ENCODE assay signal across 15 cellular contexts in genomic region chr6:33599413-33599911, GRCh38. TPM values are rescaled to one million over a fixed set of nuclear protein-coding genes. Genes with fewer than 3 reads are reported as not detected.
DNase-seq lines count a peak whose midpoint lies in the region; ATAC-seq, FAIRE-seq and TF ChIP-seq lines count a peak whose summit lies in the region.
"Had no signal": no experiment of that assay in that cellular context is flagged by ENCODE, and none has a peak within 500 bp of the region (broad histone marks: within the 10 kb centered on the region; RNA-seq: fewer than 3 reads in every experiment).

No MANE protein-coding gene starts in this region.

- FAIRE-seq in astrocyte (lab: Jason Lieb, UNC): no peak

- H3K36me3 Mint-ChIP-seq in astrocyte (ENCODE audit: low read depth, unreplicated experiment) (no peaks in the 10 kb centered on the region), immature natural killer cell (no peaks in the 10 kb centered on the region)
- H3K36me3 Mint-ChIP-seq: T-cell had no signal

- no peak overlapping the region for H3K4me2 ChIP-seq in IMR-90 (ENCODE audit: low read depth, low read length)
- no peak overlapping the region for H3K4me2 ChIP-seq in astrocyte (ENCODE audit: low read length)

- H3K4me1 Mint-ChIP-seq in astrocyte (ENCODE audit: low read depth, unreplicated experiment) (peaks cover 8% of the 10 kb centered on the region), immature natural killer cell (peaks cover 10 to 23% of the 10 kb centered on the region in 2 donors)

- dilution Hi-C loops in IMR-90 (cut with HindIII; ENCODE audit: low sequenced_read_pairs, unreplicated experiment): no loop called here

- H3K9me3 ChIP-seq in IMR-90 (ENCODE audit: control insufficient read depth, insufficient read depth, low read length) (no peaks in the 10 kb centered on the region), astrocyte (ENCODE audit: insufficient read depth, low read depth, low read length) (no peaks in the 10 kb centered on the region)
- H3K9me3 ChIP-seq: sigmoid colon had no signal

- H3K27me3 Mint-ChIP-seq in astrocyte (ENCODE audit: low read depth, unreplicated experiment): no peaks in the 10 kb centered on the region
- H3K27me3 Mint-ChIP-seq in immature natural killer cell (ENCODE audit: low read depth in 3 of 3): peaks cover 2 to 12% (median 4%) of the 10 kb centered on the region in 3 donors
- H3K27me3 Mint-ChIP-seq: activated CD8-positive, alpha-beta T cell treated with anti-CD3 and anti-CD28 coated beads for 36 hours; activated naive CD8-positive, alpha-beta T cell treated with anti-CD3 and anti-CD28 coated beads, Interleukin-2, amount 50 U/mL, for 24 hours had no signal

- peak overlapping the region; percentile 3 for H2AK9ac ChIP-seq in IMR-90 (replicated peaks; ENCODE audit: low read depth, low read length, poor library complexity)

- H3K23ac ChIP-seq in IMR-90 (ENCODE audit: low read depth, low read length): no peak overlapping the region; the same call in 1 of the 2 replicates

- H4K5ac ChIP-seq in IMR-90 (ENCODE audit: low read depth, low read length): no peak overlapping the region

- in situ Hi-C loops in ACHN (cut with HindIII; ENCODE audit: low pct_ligation_motif_present, low pct_unique_long_range_greater_than_20kb, low sequenced_read_pairs): no loop called here
- in situ Hi-C loops in IMR-90 (cut with MboI; ENCODE audit: low sequenced_read_pairs): no loop called here

- no peak for TF ChIP-seq RAD21 in IMR-90 (IDR thresholded peaks at IDR 0.05; ENCODE audit: low read length)

- no peak overlapping the region for H3K27ac ChIP-seq in IMR-90 (ENCODE audit: insufficient read depth, low read length)
- no peak overlapping the region for H3K27ac ChIP-seq in astrocyte (ENCODE audit: low read depth, low read length)
- H3K27ac ChIP-seq in dorsolateral prefrontal cortex: no peak overlapping the region
- H3K27ac ChIP-seq: sigmoid colon had no signal

- 62% methylated on average over 5 of the region's 9 CpGs; no CpG with 5 or more reads in 1 of the 2 experiments for WGBS in IMR-90 (ENCODE audit: extremely low coverage in 2 of 2, insufficient read length in 1 of 2), 2 experiments

- H3K27ac Mint-ChIP-seq in astrocyte (ENCODE audit: unreplicated experiment) (no peak overlapping the region), immature natural killer cell (no peak overlapping the region)
- H3K27ac Mint-ChIP-seq: activated CD8-positive, alpha-beta T cell treated with anti-CD3 and anti-CD28 coated beads for 36 hours; activated naive CD8-positive, alpha-beta T cell treated with anti-CD3 and anti-CD28 coated beads, Interleukin-2, amount 50 U/mL, for 24 hours; T-cell had no signal

- H3K18ac ChIP-seq in IMR-90 (ENCODE audit: low read depth, low read length): no peak overlapping the region

- no peak overlapping the region for H2AK5ac ChIP-seq in IMR-90 (ENCODE audit: low read depth, low read length)

- CTCF ChIA-PET in IMR-90 (lab: Yijun Ruan, JAX): interaction anchor here (1.0 to 1.5 kb wide), 2 partner anchors 8 to 9 kb away, joined by 3 read pairs; no protein-coding TSS in a partner anchor

- BruUV-seq in IMR-90 (replicated peaks; lab: Mats Ljungman, UMichigan): no TSS peak

- H2BK120ac ChIP-seq in IMR-90 (ENCODE audit: low read depth, low read length): no peak overlapping the region

- H2BK15ac ChIP-seq in IMR-90 (ENCODE audit: low read depth, low read length): no peak overlapping the region

- no peak for TF ChIP-seq POLR2A in IMR-90 (IDR thresholded peaks at IDR 0.05; ENCODE audit: low read depth, low read length)

- no peaks in the 10 kb centered on the region for H3K36me3 ChIP-seq in IMR-90 (ENCODE audit: control insufficient read depth, insufficient read depth, low read length)
- H3K36me3 ChIP-seq in astrocyte (ENCODE audit: insufficient read depth, low read length): no peaks in the 10 kb centered on the region
- H3K36me3 ChIP-seq: BE2C, heart right ventricle, sigmoid colon had no signal

- no peak overlapping the region for H2BK5ac ChIP-seq in IMR-90 (ENCODE audit: low read depth, low read length, poor library complexity, severe bottlenecking)

- H3K9ac ChIP-seq in IMR-90 (ENCODE audit: low read depth, low read length) (no peak overlapping the region), astrocyte (ENCODE audit: low read length) (no peak overlapping the region)

- intact Hi-C loops in IMR-90 (cut with micrococcal nuclease) (no loop called here), left colon (cut with DNase I, micrococcal nuclease) (no loop called here), dorsolateral prefrontal cortex (cut with DNase I) (no loop called here)

- H3K4me3 ChIP-seq in IMR-90 (ENCODE audit: insufficient read depth, low read depth, low read length) (no peak overlapping the region), astrocyte (ENCODE audit: insufficient read depth, low read depth, low read length) (no peak overlapping the region), dorsolateral prefrontal cortex (no peak overlapping the region)
- H3K4me3 ChIP-seq: heart right ventricle, sigmoid colon had no signal

- TF ChIP-seq CTCF in IMR-90 (conservative IDR thresholded peaks at IDR 0.05; ENCODE audit: low read depth, low read length) (no peak), astrocyte (IDR thresholded peaks at IDR 0.05; ENCODE audit: insufficient read depth, low read depth, low read length) (no peak), dorsolateral prefrontal cortex (IDR thresholded peaks at IDR 0.05 in 54 of 56, conservative IDR thresholded peaks at IDR 0.05 in 2 of 56; ENCODE audit: low read depth in 1 of 56, partially characterized antibody in 56 of 56) (no peak)

- ATAC-seq in IMR-90 (ENCODE audit: low read depth) (peak; percentile 62), left colon (peak; percentile 57)
- ATAC-seq: activated CD8-positive, alpha-beta T cell treated with anti-CD3 and anti-CD28 coated beads for 36 hours; activated naive CD8-positive, alpha-beta T cell treated with anti-CD3 and anti-CD28 coated beads, Interleukin-2, amount 50 U/mL, for 24 hours had no signal

- peaks cover 3% of the 10 kb centered on the region; the same call in 1 of the 2 replicates for H3K4me1 ChIP-seq in IMR-90 (ENCODE audit: control insufficient read depth, insufficient read depth, low read length)
- H3K4me1 ChIP-seq in astrocyte (ENCODE audit: insufficient read depth, low read length): no peaks in the 10 kb centered on the region
- H3K4me1 ChIP-seq: BE2C, sigmoid colon had no signal

- H3K14ac ChIP-seq in IMR-90 (replicated peaks; ENCODE audit: low read depth, low read length): no peak overlapping the region

- no peak overlapping the region for H3K4ac ChIP-seq in IMR-90 (ENCODE audit: low read depth, low read length)

- H4K91ac ChIP-seq in IMR-90 (ENCODE audit: insufficient read depth, low read depth, low read length): no peak overlapping the region

- H3K4me3 Mint-ChIP-seq in astrocyte (ENCODE audit: unreplicated experiment): no peak overlapping the region
- no peak overlapping the region for H3K4me3 Mint-ChIP-seq in immature natural killer cell
- H3K4me3 Mint-ChIP-seq: activated CD8-positive, alpha-beta T cell treated with anti-CD3 and anti-CD28 coated beads for 36 hours; activated naive CD8-positive, alpha-beta T cell treated with anti-CD3 and anti-CD28 coated beads, Interleukin-2, amount 50 U/mL, for 24 hours had no signal

- no peaks in the 10 kb centered on the region for H3K27me3 ChIP-seq in IMR-90 (ENCODE audit: control insufficient read depth, insufficient read depth, low read length)
- no peaks in the 10 kb centered on the region for H3K27me3 ChIP-seq in astrocyte (ENCODE audit: insufficient read depth, low read length)
- H3K27me3 ChIP-seq in dorsolateral prefrontal cortex: no peaks in the 10 kb centered on the region
- H3K27me3 ChIP-seq: BE2C, heart right ventricle, sigmoid colon had no signal

- peak overlapping the region; percentile 61 for H2AFZ ChIP-seq in IMR-90 (replicated peaks; ENCODE audit: low read length, poor library complexity)
- H2AFZ ChIP-seq in astrocyte (ENCODE audit: low read depth, low read length): peak overlapping the region; percentile 39

- H3K79me2 ChIP-seq in astrocyte (ENCODE audit: insufficient read depth, low read length): no peaks in the 10 kb centered on the region

- no peaks in the 10 kb centered on the region for H3K79me1 ChIP-seq in IMR-90 (ENCODE audit: low read depth in 1 of 2, low read length in 2 of 2)

- H4K20me1 ChIP-seq in IMR-90 (ENCODE audit: insufficient read depth, low read length): no peaks in the 10 kb centered on the region
- no peaks in the 10 kb centered on the region for H4K20me1 ChIP-seq in astrocyte (ENCODE audit: insufficient read depth, low read length)

- DNase-seq in ACHN: peak; percentile 95
- DNase-seq in IMR-90: peak; percentile 40
- DNase-seq in astrocyte (ENCODE audit: low read depth): no peak
- DNase-seq in left colon: peak in 1 of 2 donors; percentile 35
- no peak for DNase-seq in GDM1 (lab: John Stamatoyannopoulos, UW)
- no peak for DNase-seq in islet precursor cell
- DNase-seq in immature natural killer cell: no peak
- no peak for DNase-seq in dorsolateral prefrontal cortex
- DNase-seq: activated CD8-positive, alpha-beta T cell treated with anti-CD3 and anti-CD28 coated beads for 36 hours; activated naive CD8-positive, alpha-beta T cell treated with anti-CD3 and anti-CD28 coated beads, Interleukin-2, amount 50 U/mL, for 24 hours; BE2C; heart right ventricle; MM.1S; sigmoid colon had no signal

- H3K9me3 Mint-ChIP-seq in astrocyte (ENCODE audit: unreplicated experiment) (peaks cover 5% of the 10 kb centered on the region), immature natural killer cell (no peaks in the 10 kb centered on the region)
- H3K9me3 Mint-ChIP-seq: activated CD8-positive, alpha-beta T cell treated with anti-CD3 and anti-CD28 coated beads for 36 hours; activated naive CD8-positive, alpha-beta T cell treated with anti-CD3 and anti-CD28 coated beads, Interleukin-2, amount 50 U/mL, for 24 hours; T-cell had no signal

- POLR2A ChIA-PET in IMR-90 (lab: Charles Lee; ENCODE audit: unreplicated experiment): no interaction called here

- H4K8ac ChIP-seq in IMR-90 (ENCODE audit: low read depth in 2 of 2, low read length in 2 of 2): no peak overlapping the region

- H3K9me1 ChIP-seq in IMR-90 (ENCODE audit: insufficient read depth, low read length): peaks cover 5% of the 10 kb centered on the region

- no peak overlapping the region for H3K56ac ChIP-seq in IMR-90 (ENCODE audit: extremely low read depth, insufficient read depth, low read length)

- no peak overlapping the region for H2BK20ac ChIP-seq in IMR-90 (ENCODE audit: low read depth, low read length)

RNA-seq across cellular contexts. Expression of gene BAK1, which starts 19.4 kb away (rescaled TPM):
- total RNA-seq in IMR-90 (2012; rRNA removed) (12.0 and 12.5 TPM in 2 replicates), astrocyte (49.4 and 54.8 TPM in 2 replicates), left colon (10 to 100 TPM; 85.6 to 93.5 TPM), dorsolateral prefrontal cortex (10 to 100 TPM in 82 of 120 experiments, 1 to 10 TPM in 38; 6.4 to 17.0 (median 10.8) TPM)
- polyA plus RNA-seq in IMR-90 (2012; rRNA removed) (18.2 and 19.0 TPM in 2 replicates), immature natural killer cell (10 to 100 TPM; 26.6 to 46.6 (median 32.4) TPM)
- polyA plus RNA-seq in IMR-90 (2012; cell fraction: cytosol; rRNA removed): 10.5 and 18.3 TPM in 2 replicates
- 14.4 and 24.2 TPM in 2 replicates for polyA plus RNA-seq in IMR-90 (2012; cell fraction: nucleus; rRNA removed; ENCODE audit: low replicate concordance)

RNA-seq across cellular contexts. Expression of gene ITPR3, which starts 21.7 kb away (rescaled TPM):
- total RNA-seq in IMR-90 (2012; rRNA removed) (1.6 and 1.7 TPM in 2 replicates), astrocyte (17.7 and 21.3 TPM in 2 replicates), left colon (100 to 1,000 TPM; 106 to 108 TPM), dorsolateral prefrontal cortex (10 to 100 TPM in 1 of 120 experiments, 1 to 10 TPM in 119; 1.3 to 10.9 (median 3.8) TPM)
- polyA plus RNA-seq in IMR-90 (2012; rRNA removed) (3.7 and 4.1 TPM in 2 replicates), immature natural killer cell (1 to 10 TPM in 2 of 3 donors, under 1 TPM in 1; 0.02 to 7.2 (median 1.1) TPM)
- 1.3 and 3.6 TPM in 2 replicates for polyA plus RNA-seq in IMR-90 (2012; cell fraction: cytosol; rRNA removed)
- 20.9 and 27.8 TPM in 2 replicates for polyA plus RNA-seq in IMR-90 (2012; cell fraction: nucleus; rRNA removed; ENCODE audit: low replicate concordance)

Comparison
In these comparisons a context has a peak if more than half of its experiments do, and no peak if none do; other contexts are left out.
1. DNase-seq: peak in ACHN (single experiment) and IMR-90 (single experiment); none in astrocyte (single experiment), GDM1 (single experiment), islet precursor cell (single experiment), immature natural killer cell (0 of 3) and dorsolateral prefrontal cortex (0 of 10).